Comparison of ENCODE assay signal across 8 cellular contexts in the genomic region with DNA sequence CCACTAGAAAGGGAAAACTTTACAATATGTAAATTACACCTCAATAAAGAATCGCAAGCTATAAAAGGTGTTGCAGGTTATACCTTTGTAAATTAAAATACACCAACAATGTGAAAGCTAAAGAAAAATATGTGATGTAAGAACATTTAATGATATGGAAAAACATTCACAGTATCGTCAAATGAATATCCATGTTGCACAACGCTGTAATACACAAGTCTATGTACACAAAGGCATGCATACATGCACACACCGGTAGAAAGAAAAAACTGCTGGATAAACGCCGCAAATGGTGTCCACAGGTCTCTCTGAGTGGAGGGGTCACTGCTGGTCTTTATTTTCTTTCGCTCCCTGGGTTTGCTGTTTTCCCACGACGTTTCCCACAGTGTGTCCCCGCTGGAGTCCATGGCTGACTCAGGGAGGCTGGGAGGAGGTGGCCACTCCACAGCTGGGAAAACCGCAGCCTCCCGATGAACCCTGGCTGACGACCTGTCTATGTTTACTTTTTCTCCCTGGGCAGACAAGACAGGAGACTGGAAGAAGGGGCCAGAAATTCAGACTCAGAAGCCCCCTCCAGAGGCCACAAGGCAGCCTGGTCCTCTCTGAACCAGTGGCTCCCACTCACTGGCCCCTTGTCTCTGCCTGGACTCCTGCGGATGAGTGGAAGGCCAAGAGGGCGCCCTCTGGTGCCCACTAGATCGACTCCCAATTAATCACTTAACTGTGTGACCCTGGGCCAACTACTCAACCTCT. TPM values are rescaled to one million over a fixed set of nuclear protein-coding genes. Genes with fewer than 3 reads are reported as not detected.
DNase-seq lines count a peak whose midpoint lies in the region; ATAC-seq and TF ChIP-seq lines count a peak whose summit lies in the region.

No MANE protein-coding gene starts in this region.

- H3K9me3 ChIP-seq in DOHH2 (ENCODE audit: control insufficient read depth, insufficient read depth, low read length) (no peaks in the 10 kb centered on the region), mucosa of descending colon (no peaks in the 10 kb centered on the region)

- peaks cover 7% of the 10 kb centered on the region for H3K27me3 ChIP-seq in DOHH2 (ENCODE audit: control insufficient read depth, low read length)

- no peak for TF ChIP-seq POLR2A in NB4 (IDR thresholded peaks at IDR 0.05; ENCODE audit: extremely low read depth, insufficient read length)

- no peaks in the 10 kb centered on the region for H3K79me2 ChIP-seq in DOHH2 (ENCODE audit: control insufficient read depth, low read length)

- peak; percentile 60 for TF ChIP-seq CTCF in DOHH2 (IDR thresholded peaks at IDR 0.05; ENCODE audit: low read depth, low read length, poor library complexity, severe bottlenecking)
- peak; percentile 39 for TF ChIP-seq CTCF in NB4 (IDR thresholded peaks at IDR 0.05; ENCODE audit: low read depth, low read length)
- no peak for TF ChIP-seq CTCF in mucosa of descending colon (IDR thresholded peaks at IDR 0.05)

- ATAC-seq in mucosa of descending colon (peak; percentile 53), GM19324 (IDR thresholded peaks at IDR 0.05; ENCODE audit: low FRiP score, unreplicated experiment) (no peak)

- no peak overlapping the region for H3K4me2 ChIP-seq in DOHH2 (ENCODE audit: low read length)

- no peaks in the 10 kb centered on the region for H4K20me1 ChIP-seq in DOHH2 (ENCODE audit: control insufficient read depth, insufficient read depth, low read depth, low read length)

- H3F3A ChIP-seq in DOHH2 (ENCODE audit: control insufficient read depth, insufficient read depth): no peaks in the 10 kb centered on the region

- DNase-seq in NB4 (ENCODE audit: low read depth): peak; percentile 48
- peak; percentile 56 for DNase-seq in dermis blood vessel endothelial cell
- DNase-seq in mucosa of descending colon: peak in 1 of 3 donors; percentile 12
- DNase-seq in effector CD4-positive, alpha-beta T cell: no peak
- DNase-seq in NCI-H128 (lab: John Stamatoyannopoulos, UW; ENCODE audit: unreplicated experiment): no peak
- DNase-seq in inferior parietal cortex (ENCODE audit: extremely low spot score): no peak

- no peak overlapping the region for H3K27ac ChIP-seq in DOHH2 (ENCODE audit: low read depth, low read length)

- intact Hi-C loops in mucosa of descending colon (cut with DNase I, micrococcal nuclease): no loop called here

- H3K4me3 ChIP-seq in DOHH2 (ENCODE audit: low read length) (no peak overlapping the region), NB4 (ENCODE audit: low read depth, low read length) (no peak overlapping the region), mucosa of descending colon (no peak overlapping the region)

- no peaks in the 10 kb centered on the region for H3K9me2 ChIP-seq in DOHH2 (replicated peaks; ENCODE audit: control insufficient read depth, low read length)

- H3K4me1 ChIP-seq in DOHH2 (ENCODE audit: control insufficient read depth, low read length) (no peaks in the 10 kb centered on the region), mucosa of descending colon (ENCODE audit: low read depth) (no peaks in the 10 kb centered on the region)

- H3K36me3 ChIP-seq in DOHH2 (ENCODE audit: control insufficient read depth, low read length) (no peaks in the 10 kb centered on the region), mucosa of descending colon (ENCODE audit: low read depth) (no peaks in the 10 kb centered on the region)

RNA-seq across cellular contexts. Expression of a gene that starts 13.0 kb away (rescaled TPM):
- total RNA-seq in dermis blood vessel endothelial cell: not detected in 2 replicates
- total RNA-seq in mucosa of descending colon: under 1 TPM in 1 of 3 donors, not detected in 2; 0.19 TPM

RNA-seq across cellular contexts. Expression of a gene that starts 30.5 kb away (rescaled TPM):
- total RNA-seq in dermis blood vessel endothelial cell: 0.05 and 0.51 TPM in 2 replicates
- total RNA-seq in mucosa of descending colon: 10 to 100 TPM in 1 of 3 donors, 1 to 10 TPM in 2; 1.2 to 22.4 (median 3.4) TPM

RNA-seq across cellular contexts. Expression of a gene that starts 55.3 kb away (rescaled TPM):
- total RNA-seq in dermis blood vessel endothelial cell (0.05 TPM in 1 of 2 replicates, not detected in the other), mucosa of descending colon (under 1 TPM in 2 of 3 donors, not detected in 1; 0.14 to 0.34 TPM)

Comparison
In these comparisons a context has a peak if more than half of its experiments do, and no peak if none do; other contexts are left out.
1. DNase-seq: peak in NB4 (single experiment) and dermis blood vessel endothelial cell (single experiment); none in effector CD4-positive, alpha-beta T cell (single experiment), NCI-H128 (single experiment) and inferior parietal cortex (single experiment).